In the genomic region with DNA sequence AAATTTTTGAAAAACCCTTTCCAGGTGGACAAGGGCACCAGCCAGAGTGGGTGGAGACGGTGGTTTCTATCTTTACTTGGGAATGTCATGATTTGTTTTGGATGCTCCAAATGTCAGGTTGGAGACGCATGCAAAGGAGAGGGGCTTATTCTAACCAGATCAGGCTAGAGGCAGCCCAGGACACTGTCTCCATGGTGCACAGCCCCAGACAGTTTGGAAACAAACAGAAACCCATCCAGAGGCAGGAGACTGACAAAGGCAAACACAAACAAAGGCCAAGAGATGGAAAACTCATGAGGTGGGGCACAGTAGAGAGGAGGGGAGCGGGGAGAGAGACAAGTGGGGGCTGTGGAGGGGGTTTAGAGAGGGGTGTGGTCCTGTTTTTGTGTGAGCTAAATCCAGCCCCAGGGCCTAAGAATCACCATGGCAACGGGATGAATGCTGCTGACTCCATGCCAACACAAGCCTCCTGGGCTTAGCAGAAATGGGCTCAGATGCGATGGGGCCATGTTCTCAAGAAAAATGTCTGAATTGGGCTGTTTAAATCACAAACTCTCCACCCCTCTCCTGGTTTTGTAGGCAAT, we compare ENCODE assay signal across 14 cellular contexts.
DNase-seq lines count a peak whose midpoint lies in the region; ATAC-seq lines count a peak whose summit lies in the region.
"Had no signal": no experiment of that assay in that cellular context is flagged by ENCODE, and none has a peak within 500 bp of the region (broad histone marks: within the 10 kb centered on the region; RNA-seq: fewer than 3 reads in every experiment).

No MANE protein-coding gene starts in this region.

- no peak for ATAC-seq in HG03135 (IDR thresholded peaks at IDR 0.05; ENCODE audit: unreplicated experiment)
- ATAC-seq: psoas muscle had no signal

- DNase-seq in COR-L47 (lab: John Stamatoyannopoulos, UW), result peak; percentile 51
- peak; percentile 85 for DNase-seq in NCI-H748 (lab: John Stamatoyannopoulos, UW; ENCODE audit: unreplicated experiment)
- DNase-seq in iPS-NIHi11 (ENCODE audit: low spot score), result peak; percentile 78
- no peak for DNase-seq in activated naive CD4-positive, alpha-beta T cell treated with anti-CD3 and anti-CD28 coated beads, Interleukin-2, amount 50 U/mL, for 16 hours
- DNase-seq in germinal center (ENCODE audit: low spot score), result no peak
- DNase-seq: activated CD4-positive, alpha-beta T cell treated with anti-CD3 and anti-CD28 coated beads for 48 hours; activated naive CD4-positive, alpha-beta T cell treated with anti-CD3 and anti-CD28 coated beads for 36 hours; effector CD4-positive, alpha-beta T cell; naive B cell; NCI-H1417; NCI-H446 treated with DMSO at 0.1 percent for 48 hours; substantia nigra had no signal

Comparison
In these comparisons a context has a peak if more than half of its experiments do, and no peak if none do; other contexts are left out.
1. DNase-seq: peak in COR-L47 (single experiment), NCI-H748 (single experiment) and iPS-NIHi11 (single experiment); none in activated naive CD4-positive, alpha-beta T cell treated with anti-CD3 and anti-CD28 coated beads, Interleukin-2, amount 50 U/mL, for 16 hours (single experiment) and germinal center (single experiment).